ENCODE assay signal across 18 cellular contexts in the genomic region with DNA sequence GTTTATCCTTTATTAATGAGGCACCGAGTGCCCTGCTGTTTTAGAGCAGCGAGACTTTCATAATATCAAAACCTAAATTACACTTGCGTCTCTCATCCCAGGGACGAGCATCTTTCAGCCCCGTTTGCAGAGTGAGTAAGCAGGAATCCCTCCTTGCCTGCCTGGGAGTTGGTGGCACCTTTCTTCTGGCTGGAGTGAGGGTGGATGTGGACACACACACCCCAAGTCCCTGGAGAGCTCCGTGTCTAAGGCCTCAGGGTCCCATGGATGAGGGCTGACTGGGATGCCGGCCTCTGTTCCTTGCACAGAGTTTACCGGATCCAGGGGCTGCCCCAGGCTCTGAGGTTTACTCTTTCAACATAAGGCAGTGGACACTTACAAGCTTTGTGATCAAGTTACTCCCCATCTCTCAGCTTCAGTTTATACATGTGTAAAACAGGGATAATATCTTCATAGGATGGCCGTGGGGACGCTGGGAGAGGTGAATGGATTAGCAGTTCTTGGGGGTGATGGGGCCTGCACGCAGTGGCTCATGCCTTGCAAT. TPM values are rescaled to one million over a fixed set of nuclear protein-coding genes. Genes with fewer than 3 reads are reported as not detected.
DNase-seq lines count a peak whose midpoint lies in the region; ATAC-seq and TF ChIP-seq lines count a peak whose summit lies in the region.
"Had no signal": no experiment of that assay in that cellular context is flagged by ENCODE, and none has a peak within 500 bp of the region (broad histone marks: within the 10 kb centered on the region; RNA-seq: fewer than 3 reads in every experiment).

No MANE protein-coding gene starts in this region.

- H3K18ac ChIP-seq in H9 (ENCODE audit: insufficient read length, low read depth, low read length): no peak overlapping the region

- H2AFZ ChIP-seq in H9 (ENCODE audit: low read length): no peak overlapping the region

- no peaks in the 10 kb centered on the region; a peak in 1 of 5 replicates for H3K9me3 Mint-ChIP-seq in H9
- H3K9me3 Mint-ChIP-seq: CD8-positive, alpha-beta memory T cell had no signal

- H2BK15ac ChIP-seq in H9 (ENCODE audit: low read depth, low read length): no peak overlapping the region

- peaks cover 57% of the 10 kb centered on the region for H3K27me3 Mint-ChIP-seq in H9 (ENCODE audit: low read depth)

- no peak overlapping the region for H3K4me3 Mint-ChIP-seq in H9

- no peak overlapping the region for H3K4me2 ChIP-seq in H9 (ENCODE audit: insufficient read depth, insufficient read length, low read length)
- H3K4me2 ChIP-seq: BLaER1 had no signal

- no peak overlapping the region for H2BK12ac ChIP-seq in H9 (ENCODE audit: insufficient read length, low read depth, low read length)

- TF ChIP-seq CTCF in H9 (conservative IDR thresholded peaks at IDR 0.05) (no peak), testis (IDR thresholded peaks at IDR 0.05) (no peak)

- H4K91ac ChIP-seq in H9 (ENCODE audit: insufficient read length, low read depth, low read length): no peak overlapping the region

- H3K23ac ChIP-seq in H9 (ENCODE audit: insufficient read length, low read depth, low read length): no peak overlapping the region

- no peaks in the 10 kb centered on the region for H3K79me2 ChIP-seq in H9 (ENCODE audit: insufficient read depth, low read length)

- no peak overlapping the region for H4K8ac ChIP-seq in H9 (replicated peaks; ENCODE audit: insufficient read length, low read depth, low read length)

- no peaks in the 10 kb centered on the region for H3K79me1 ChIP-seq in H9 (ENCODE audit: insufficient read depth, low read depth, low read length, poor library complexity, severe bottlenecking)

- no peak overlapping the region for H3K9ac ChIP-seq in H9 (ENCODE audit: extremely low read depth, insufficient read length, low read length)
- H3K9ac ChIP-seq: BLaER1 had no signal

- H3K4me3 ChIP-seq in testis: no peak overlapping the region
- H3K4me3 ChIP-seq: BLaER1, GM12878 had no signal

- no peak overlapping the region; the same call in 1 of the 2 replicates for H3K14ac ChIP-seq in H9 (ENCODE audit: insufficient read depth, low read length)

- H3K4ac ChIP-seq in H9 (ENCODE audit: low read depth, low read length): no peak overlapping the region

- H3K4me1 Mint-ChIP-seq in H9: peaks cover 10 to 13% of the 10 kb centered on the region in 2 experiments

- no peaks in the 10 kb centered on the region; a peak in 1 of 7 replicates for H3K36me3 Mint-ChIP-seq in H9 (ENCODE audit: insufficient read depth in 1 of 3, low read depth in 3 of 3)
- H3K36me3 Mint-ChIP-seq: CD8-positive, alpha-beta memory T cell had no signal

- H3K27me3 ChIP-seq in H9 (ENCODE audit: insufficient read depth, low read length): peaks cover 8% of the 10 kb centered on the region; the same call in 1 of the 2 replicates
- H3K27me3 ChIP-seq in testis: no peaks in the 10 kb centered on the region

- no peaks in the 10 kb centered on the region for H3K23me2 ChIP-seq in H9 (ENCODE audit: insufficient read length, low read depth, low read length, poor library complexity, severe bottlenecking)

- H3T11ph ChIP-seq in H9 (ENCODE audit: low read length): no peak overlapping the region

- no peaks in the 10 kb centered on the region for H4K20me1 ChIP-seq in H9 (ENCODE audit: control insufficient read depth, insufficient read depth, insufficient read length)
- H4K20me1 ChIP-seq: BLaER1 had no signal

- H3K36me3 ChIP-seq in testis (ENCODE audit: low read depth, missing control alignments): no peaks in the 10 kb centered on the region
- H3K36me3 ChIP-seq: BLaER1 had no signal

- no peak overlapping the region for H2BK20ac ChIP-seq in H9 (ENCODE audit: low read depth, low read length, poor library complexity, severe bottlenecking)

- no peak for TF ChIP-seq POLR2A in testis (IDR thresholded peaks at IDR 0.05)

- no peak overlapping the region for H4K5ac ChIP-seq in H9 (ENCODE audit: insufficient read length, low read depth, low read length)

- no peak overlapping the region for H2BK120ac ChIP-seq in H9 (ENCODE audit: low read depth, low read length, poor library complexity, severe bottlenecking)

- H3K56ac ChIP-seq in H9 (ENCODE audit: insufficient read length, low read depth, low read length): no peak overlapping the region

- no peak overlapping the region for H3K27ac Mint-ChIP-seq in H9
- H3K27ac Mint-ChIP-seq: CD8-positive, alpha-beta memory T cell had no signal

- peak; percentile 50 for DNase-seq in activated effector memory CD4-positive, alpha-beta T cell treated with anti-CD3 and anti-CD28 coated beads, Interleukin-2, amount 50 U/mL, for 16 hours
- no peak for DNase-seq in activated effector memory CD4-positive, alpha-beta T cell treated with Interleukin-2 at 50 U/mL for 16 hours
- DNase-seq in H9: peak; percentile 14
- DNase-seq in islet precursor cell: peak; percentile 44
- DNase-seq in testis: peak; percentile 10
- DNase-seq in NCI-H2227 (lab: John Stamatoyannopoulos, UW; ENCODE audit: unreplicated experiment): no peak
- DNase-seq: DMS79 treated with DMSO at 0.1 percent for 48 hours, KG1, NCI-H1436, NCI-H2029, NCI-H2171 treated with DMSO at 0.1 percent for 48 hours, NCI-H748 treated with DMSO at 0.1 percent for 48 hours, OCI-M1 had no signal

- intact Hi-C loops in testis (cut with DNase I; ENCODE audit: low total_unique reads): no loop called here

- H3K9me3 ChIP-seq in H9 (ENCODE audit: control insufficient read depth, low read depth, low read length) (no peaks in the 10 kb centered on the region), testis (no peaks in the 10 kb centered on the region)
- H3K9me3 ChIP-seq: BLaER1 had no signal

- H3K4me1 ChIP-seq in H9 (ENCODE audit: insufficient read depth, low read length) (no peaks in the 10 kb centered on the region), testis (peaks cover 9% of the 10 kb centered on the region)

- no peak overlapping the region for H2AK5ac ChIP-seq in H9 (ENCODE audit: insufficient read length, low read length)

- no peak overlapping the region for H2BK5ac ChIP-seq in H9 (ENCODE audit: insufficient read length, low read length)

- no peak for ATAC-seq in HG03097 (IDR thresholded peaks at IDR 0.05; ENCODE audit: low FRiP score, unreplicated experiment)
- ATAC-seq in HG03442 (IDR thresholded peaks at IDR 0.05; ENCODE audit: unreplicated experiment): no peak
- ATAC-seq: GM12878 had no signal

- H3K27ac ChIP-seq in H9 (ENCODE audit: insufficient read length, low read depth, low read length) (no peak overlapping the region), testis (no peak overlapping the region)
- H3K27ac ChIP-seq: BLaER1 had no signal

- no CpG with 5 or more reads among the region's 11 CpGs for WGBS in H9 (ENCODE audit: extremely low coverage, insufficient read length, low lambda C conversion rate)
- 80 to 83% methylated on average over 11 of the region's 11 CpGs for whole genome bisulfite sequencing in testis, 2 donors

RNA-seq across cellular contexts. Expression of a gene that starts 24.5 kb away (rescaled TPM):
- total RNA-seq in H9 (2021) (30.4 and 30.8 TPM in 2 replicates), testis (10 to 100 TPM; 50.3 to 53.5 TPM)
- 93.1 TPM for polyA plus RNA-seq in testis (ENCODE audit: insufficient read depth, low read depth, low replicate concordance)

RNA-seq across cellular contexts. Expression of a gene that starts 24.6 kb away (rescaled TPM):
- total RNA-seq in H9 (2021) (20.7 and 21.8 TPM in 2 replicates), testis (10 to 100 TPM; 70.9 to 87.6 TPM)
- 267 TPM for polyA plus RNA-seq in testis (ENCODE audit: insufficient read depth, low read depth, low replicate concordance)

Comparison
In these comparisons a context has a peak if more than half of its experiments do, and no peak if none do; other contexts are left out.
1. DNase-seq: peak in activated effector memory CD4-positive, alpha-beta T cell treated with anti-CD3 and anti-CD28 coated beads, Interleukin-2, amount 50 U/mL, for 16 hours (single experiment), H9 (single experiment), islet precursor cell (single experiment) and testis (single experiment); none in activated effector memory CD4-positive, alpha-beta T cell treated with Interleukin-2 at 50 U/mL for 16 hours (single experiment) and NCI-H2227 (single experiment).